Comparison of ENCODE assay signal across 2 cellular contexts in the genomic region with DNA sequence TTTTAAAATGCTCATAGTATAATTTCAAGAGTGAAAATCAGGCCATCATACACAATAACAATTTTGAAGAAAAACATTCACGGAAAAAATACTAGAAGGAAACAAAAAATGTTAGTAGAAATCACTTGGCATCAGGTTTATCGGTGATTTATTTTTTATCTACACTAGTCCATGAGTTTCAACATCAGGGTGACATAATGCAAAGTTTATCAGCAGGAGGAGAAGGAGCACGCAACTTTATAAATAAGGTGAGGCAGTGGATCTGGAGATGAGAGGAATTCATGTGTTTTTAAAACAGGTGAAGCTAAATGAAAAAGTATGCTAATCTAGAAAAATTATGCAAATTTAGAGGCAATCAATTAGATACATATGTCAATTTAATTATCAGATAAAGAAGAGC.
TF ChIP-seq lines count a peak whose summit lies in the region.

No MANE protein-coding gene starts in this region.

TF ChIP-seq in GM12878, 131 proteins besides CTCF, POLR2A, EP300 and RAD21 (continues in another document):
- TF ChIP-seq, protein P1, sequence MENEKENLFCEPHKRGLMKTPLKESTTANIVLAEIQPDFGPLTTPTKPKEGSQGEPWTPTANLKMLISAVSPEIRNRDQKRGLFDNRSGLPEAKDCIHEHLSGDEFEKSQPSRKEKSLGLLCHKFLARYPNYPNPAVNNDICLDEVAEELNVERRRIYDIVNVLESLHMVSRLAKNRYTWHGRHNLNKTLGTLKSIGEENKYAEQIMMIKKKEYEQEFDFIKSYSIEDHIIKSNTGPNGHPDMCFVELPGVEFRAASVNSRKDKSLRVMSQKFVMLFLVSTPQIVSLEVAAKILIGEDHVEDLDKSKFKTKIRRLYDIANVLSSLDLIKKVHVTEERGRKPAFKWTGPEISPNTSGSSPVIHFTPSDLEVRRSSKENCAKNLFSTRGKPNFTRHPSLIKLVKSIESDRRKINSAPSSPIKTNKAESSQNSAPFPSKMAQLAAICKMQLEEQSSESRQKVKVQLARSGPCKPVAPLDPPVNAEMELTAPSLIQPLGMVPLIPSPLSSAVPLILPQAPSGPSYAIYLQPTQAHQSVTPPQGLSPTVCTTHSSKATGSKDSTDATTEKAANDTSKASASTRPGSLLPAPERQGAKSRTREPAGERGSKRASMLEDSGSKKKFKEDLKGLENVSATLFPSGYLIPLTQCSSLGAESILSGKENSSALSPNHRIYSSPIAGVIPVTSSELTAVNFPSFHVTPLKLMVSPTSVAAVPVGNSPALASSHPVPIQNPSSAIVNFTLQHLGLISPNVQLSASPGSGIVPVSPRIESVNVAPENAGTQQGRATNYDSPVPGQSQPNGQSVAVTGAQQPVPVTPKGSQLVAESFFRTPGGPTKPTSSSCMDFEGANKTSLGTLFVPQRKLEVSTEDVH (IDR thresholded peaks at IDR 0.05; ENCODE audit: low read depth, partially characterized antibody), result no peak
- TF ChIP-seq POU2F2 (IDR thresholded peaks at IDR 0.05; ENCODE audit: borderline replicate concordance, low read depth, low read length) (no peak), ASH2L (IDR thresholded peaks at IDR 0.05; ENCODE audit: borderline replicate concordance, low read depth) (no peak), ZNF274 (IDR thresholded peaks at IDR 0.05; ENCODE audit: insufficient read depth, insufficient read length) (no peak), YBX1 (IDR thresholded peaks at IDR 0.05) (no peak), MEF2B (IDR thresholded peaks at IDR 0.05; ENCODE audit: partially characterized antibody, poor library complexity, severe bottlenecking) (no peak), IKZF2 (IDR thresholded peaks at IDR 0.05) (no peak), MEF2A (IDR thresholded peaks at IDR 0.05; ENCODE audit: insufficient read depth, low read depth, low read length) (no peak), POLR2AphosphoS5 (IDR thresholded peaks at IDR 0.05; ENCODE audit: low read length) (no peak)
- TF ChIP-seq, protein P2, sequence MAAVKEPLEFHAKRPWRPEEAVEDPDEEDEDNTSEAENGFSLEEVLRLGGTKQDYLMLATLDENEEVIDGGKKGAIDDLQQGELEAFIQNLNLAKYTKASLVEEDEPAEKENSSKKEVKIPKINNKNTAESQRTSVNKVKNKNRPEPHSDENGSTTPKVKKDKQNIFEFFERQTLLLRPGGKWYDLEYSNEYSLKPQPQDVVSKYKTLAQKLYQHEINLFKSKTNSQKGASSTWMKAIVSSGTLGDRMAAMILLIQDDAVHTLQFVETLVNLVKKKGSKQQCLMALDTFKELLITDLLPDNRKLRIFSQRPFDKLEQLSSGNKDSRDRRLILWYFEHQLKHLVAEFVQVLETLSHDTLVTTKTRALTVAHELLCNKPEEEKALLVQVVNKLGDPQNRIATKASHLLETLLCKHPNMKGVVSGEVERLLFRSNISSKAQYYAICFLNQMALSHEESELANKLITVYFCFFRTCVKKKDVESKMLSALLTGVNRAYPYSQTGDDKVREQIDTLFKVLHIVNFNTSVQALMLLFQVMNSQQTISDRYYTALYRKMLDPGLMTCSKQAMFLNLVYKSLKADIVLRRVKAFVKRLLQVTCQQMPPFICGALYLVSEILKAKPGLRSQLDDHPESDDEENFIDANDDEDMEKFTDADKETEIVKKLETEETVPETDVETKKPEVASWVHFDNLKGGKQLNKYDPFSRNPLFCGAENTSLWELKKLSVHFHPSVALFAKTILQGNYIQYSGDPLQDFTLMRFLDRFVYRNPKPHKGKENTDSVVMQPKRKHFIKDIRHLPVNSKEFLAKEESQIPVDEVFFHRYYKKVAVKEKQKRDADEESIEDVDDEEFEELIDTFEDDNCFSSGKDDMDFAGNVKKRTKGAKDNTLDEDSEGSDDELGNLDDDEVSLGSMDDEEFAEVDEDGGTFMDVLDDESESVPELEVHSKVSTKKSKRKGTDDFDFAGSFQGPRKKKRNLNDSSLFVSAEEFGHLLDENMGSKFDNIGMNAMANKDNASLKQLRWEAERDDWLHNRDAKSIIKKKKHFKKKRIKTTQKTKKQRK (IDR thresholded peaks at IDR 0.05; ENCODE audit: low read depth, low read length), result no peak
- TF ChIP-seq, protein P3, sequence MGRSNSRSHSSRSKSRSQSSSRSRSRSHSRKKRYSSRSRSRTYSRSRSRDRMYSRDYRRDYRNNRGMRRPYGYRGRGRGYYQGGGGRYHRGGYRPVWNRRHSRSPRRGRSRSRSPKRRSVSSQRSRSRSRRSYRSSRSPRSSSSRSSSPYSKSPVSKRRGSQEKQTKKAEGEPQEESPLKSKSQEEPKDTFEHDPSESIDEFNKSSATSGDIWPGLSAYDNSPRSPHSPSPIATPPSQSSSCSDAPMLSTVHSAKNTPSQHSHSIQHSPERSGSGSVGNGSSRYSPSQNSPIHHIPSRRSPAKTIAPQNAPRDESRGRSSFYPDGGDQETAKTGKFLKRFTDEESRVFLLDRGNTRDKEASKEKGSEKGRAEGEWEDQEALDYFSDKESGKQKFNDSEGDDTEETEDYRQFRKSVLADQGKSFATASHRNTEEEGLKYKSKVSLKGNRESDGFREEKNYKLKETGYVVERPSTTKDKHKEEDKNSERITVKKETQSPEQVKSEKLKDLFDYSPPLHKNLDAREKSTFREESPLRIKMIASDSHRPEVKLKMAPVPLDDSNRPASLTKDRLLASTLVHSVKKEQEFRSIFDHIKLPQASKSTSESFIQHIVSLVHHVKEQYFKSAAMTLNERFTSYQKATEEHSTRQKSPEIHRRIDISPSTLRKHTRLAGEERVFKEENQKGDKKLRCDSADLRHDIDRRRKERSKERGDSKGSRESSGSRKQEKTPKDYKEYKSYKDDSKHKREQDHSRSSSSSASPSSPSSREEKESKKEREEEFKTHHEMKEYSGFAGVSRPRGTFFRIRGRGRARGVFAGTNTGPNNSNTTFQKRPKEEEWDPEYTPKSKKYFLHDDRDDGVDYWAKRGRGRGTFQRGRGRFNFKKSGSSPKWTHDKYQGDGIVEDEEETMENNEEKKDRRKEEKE (IDR thresholded peaks at IDR 0.05), result no peak
- TF ChIP-seq, protein P4, sequence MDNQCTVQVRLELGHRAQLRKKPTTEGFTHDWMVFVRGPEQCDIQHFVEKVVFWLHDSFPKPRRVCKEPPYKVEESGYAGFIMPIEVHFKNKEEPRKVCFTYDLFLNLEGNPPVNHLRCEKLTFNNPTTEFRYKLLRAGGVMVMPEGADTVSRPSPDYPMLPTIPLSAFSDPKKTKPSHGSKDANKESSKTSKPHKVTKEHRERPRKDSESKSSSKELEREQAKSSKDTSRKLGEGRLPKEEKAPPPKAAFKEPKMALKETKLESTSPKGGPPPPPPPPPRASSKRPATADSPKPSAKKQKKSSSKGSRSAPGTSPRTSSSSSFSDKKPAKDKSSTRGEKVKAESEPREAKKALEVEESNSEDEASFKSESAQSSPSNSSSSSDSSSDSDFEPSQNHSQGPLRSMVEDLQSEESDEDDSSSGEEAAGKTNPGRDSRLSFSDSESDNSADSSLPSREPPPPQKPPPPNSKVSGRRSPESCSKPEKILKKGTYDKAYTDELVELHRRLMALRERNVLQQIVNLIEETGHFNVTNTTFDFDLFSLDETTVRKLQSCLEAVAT (IDR thresholded peaks at IDR 0.05), result no peak
- TF ChIP-seq, protein P5, sequence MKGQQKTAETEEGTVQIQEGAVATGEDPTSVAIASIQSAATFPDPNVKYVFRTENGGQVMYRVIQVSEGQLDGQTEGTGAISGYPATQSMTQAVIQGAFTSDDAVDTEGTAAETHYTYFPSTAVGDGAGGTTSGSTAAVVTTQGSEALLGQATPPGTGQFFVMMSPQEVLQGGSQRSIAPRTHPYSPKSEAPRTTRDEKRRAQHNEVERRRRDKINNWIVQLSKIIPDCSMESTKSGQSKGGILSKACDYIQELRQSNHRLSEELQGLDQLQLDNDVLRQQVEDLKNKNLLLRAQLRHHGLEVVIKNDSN (IDR thresholded peaks at IDR 0.05; ENCODE audit: borderline replicate concordance, extremely low read length, insufficient read depth, low read depth, low read length), result no peak

TF ChIP-seq in WTC11, 78 proteins besides CTCF, POLR2A, EP300 and RAD21:
- TF ChIP-seq, protein P6, sequence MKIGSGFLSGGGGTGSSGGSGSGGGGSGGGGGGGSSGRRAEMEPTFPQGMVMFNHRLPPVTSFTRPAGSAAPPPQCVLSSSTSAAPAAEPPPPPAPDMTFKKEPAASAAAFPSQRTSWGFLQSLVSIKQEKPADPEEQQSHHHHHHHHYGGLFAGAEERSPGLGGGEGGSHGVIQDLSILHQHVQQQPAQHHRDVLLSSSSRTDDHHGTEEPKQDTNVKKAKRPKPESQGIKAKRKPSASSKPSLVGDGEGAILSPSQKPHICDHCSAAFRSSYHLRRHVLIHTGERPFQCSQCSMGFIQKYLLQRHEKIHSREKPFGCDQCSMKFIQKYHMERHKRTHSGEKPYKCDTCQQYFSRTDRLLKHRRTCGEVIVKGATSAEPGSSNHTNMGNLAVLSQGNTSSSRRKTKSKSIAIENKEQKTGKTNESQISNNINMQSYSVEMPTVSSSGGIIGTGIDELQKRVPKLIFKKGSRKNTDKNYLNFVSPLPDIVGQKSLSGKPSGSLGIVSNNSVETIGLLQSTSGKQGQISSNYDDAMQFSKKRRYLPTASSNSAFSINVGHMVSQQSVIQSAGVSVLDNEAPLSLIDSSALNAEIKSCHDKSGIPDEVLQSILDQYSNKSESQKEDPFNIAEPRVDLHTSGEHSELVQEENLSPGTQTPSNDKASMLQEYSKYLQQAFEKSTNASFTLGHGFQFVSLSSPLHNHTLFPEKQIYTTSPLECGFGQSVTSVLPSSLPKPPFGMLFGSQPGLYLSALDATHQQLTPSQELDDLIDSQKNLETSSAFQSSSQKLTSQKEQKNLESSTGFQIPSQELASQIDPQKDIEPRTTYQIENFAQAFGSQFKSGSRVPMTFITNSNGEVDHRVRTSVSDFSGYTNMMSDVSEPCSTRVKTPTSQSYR (CRISPR knock-in tag; IDR thresholded peaks at IDR 0.05), result no peak
- no peak for TF ChIP-seq IRF2 (CRISPR knock-in tag; IDR thresholded peaks at IDR 0.05; ENCODE audit: borderline replicate concordance, low read depth)
